In the genomic region with DNA sequence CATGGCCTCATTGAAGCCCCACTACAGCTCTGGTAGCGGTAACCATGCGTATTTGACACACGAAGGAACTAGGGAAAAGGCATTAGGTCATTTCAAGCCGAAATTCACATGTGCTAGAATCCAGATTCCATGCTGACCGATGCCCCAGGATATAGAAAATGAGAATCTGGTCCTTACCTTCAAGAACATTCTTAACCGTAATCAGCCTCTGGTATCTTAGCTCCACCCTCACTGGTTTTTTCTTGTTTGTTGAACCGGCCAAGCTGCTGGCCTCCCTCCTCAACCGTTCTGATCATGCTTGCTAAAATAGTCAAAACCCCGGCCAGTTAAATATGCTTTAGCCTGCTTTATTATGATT, we compare ENCODE assay signal across 8 cellular contexts. TPM values are rescaled to one million over a fixed set of nuclear protein-coding genes. Genes with fewer than 3 reads are reported as not detected.
DNase-seq lines count a peak whose midpoint lies in the region; ATAC-seq and TF ChIP-seq lines count a peak whose summit lies in the region.

No MANE protein-coding gene starts in this region.

- H3K27me3 ChIP-seq in GM06990 (replicated peaks; ENCODE audit: control insufficient read depth, insufficient read depth, low read length) (no peaks in the 10 kb centered on the region), iPS-15b (ENCODE audit: control insufficient read depth, insufficient read depth, low read length) (no peaks in the 10 kb centered on the region), stomach (no peaks in the 10 kb centered on the region)

- H3K9me3 Mint-ChIP-seq in activated CD8-positive, alpha-beta T cell treated with anti-CD3 and anti-CD28 coated beads for 36 hours: no peaks in the 10 kb centered on the region

- peak; percentile 30 for ATAC-seq in HG02973 (IDR thresholded peaks at IDR 0.05; ENCODE audit: unreplicated experiment)
- no peak for ATAC-seq in activated CD8-positive, alpha-beta T cell treated with anti-CD3 and anti-CD28 coated beads for 36 hours
- no peak for ATAC-seq in GM19467 (IDR thresholded peaks at IDR 0.05; ENCODE audit: unreplicated experiment)

- peak overlapping the region; percentile 85 for H3K27ac Mint-ChIP-seq in activated CD8-positive, alpha-beta T cell treated with anti-CD3 and anti-CD28 coated beads for 36 hours

- H3K9me3 ChIP-seq in iPS-15b (ENCODE audit: control insufficient read depth, insufficient read depth, low read length) (no peaks in the 10 kb centered on the region), stomach (no peaks in the 10 kb centered on the region)

- no peaks in the 10 kb centered on the region for H3K36me3 ChIP-seq in GM06990 (ENCODE audit: control insufficient read depth, insufficient read depth, low read length)
- H3K36me3 ChIP-seq in iPS-15b (ENCODE audit: control insufficient read depth, insufficient read depth, low read length): no peaks in the 10 kb centered on the region
- H3K36me3 ChIP-seq in stomach: no peaks in the 10 kb centered on the region

- 2 to 46% (median 10%) methylated on average over 9 of the region's 9 CpGs for WGBS in stomach, 5 donors

- peak overlapping the region; percentile 82 to 97 (median 87) for H3K27ac ChIP-seq in stomach

- H3K9ac ChIP-seq in iPS-15b (ENCODE audit: low read depth, low read length): no peak overlapping the region

- peaks cover 18% of the 10 kb centered on the region for H3K4me1 Mint-ChIP-seq in activated CD8-positive, alpha-beta T cell treated with anti-CD3 and anti-CD28 coated beads for 36 hours (ENCODE audit: low read depth)

- H3K27me3 Mint-ChIP-seq in activated CD8-positive, alpha-beta T cell treated with anti-CD3 and anti-CD28 coated beads for 36 hours: no peaks in the 10 kb centered on the region

- H3K4me1 ChIP-seq in iPS-15b (ENCODE audit: control insufficient read depth, insufficient read depth, low read length): no peaks in the 10 kb centered on the region
- H3K4me1 ChIP-seq in stomach: peaks cover 0 to 11% (median 0%) of the 10 kb centered on the region in 4 donors

- peak overlapping the region; percentile 88 for H3K4me3 Mint-ChIP-seq in activated CD8-positive, alpha-beta T cell treated with anti-CD3 and anti-CD28 coated beads for 36 hours

- CTCF ChIA-PET in activated CD8-positive, alpha-beta T cell treated with anti-CD3 and anti-CD28 coated beads for 36 hours (lab: Charles Lee): no interaction called here

- intact Hi-C loops in activated CD8-positive, alpha-beta T cell treated with anti-CD3 and anti-CD28 coated beads for 36 hours (cut with micrococcal nuclease): no loop called here
- intact Hi-C loops in stomach (cut with DNase I; ENCODE audit: low total_unique reads): no loop called here

- POLR2A ChIA-PET in activated CD8-positive, alpha-beta T cell treated with anti-CD3 and anti-CD28 coated beads for 36 hours (lab: Charles Lee): interaction anchor here (0.7 kb wide), 1 partner anchor 40 kb away, joined by 3 read pairs; no protein-coding TSS in a partner anchor

- no peak for TF ChIP-seq POLR2A in stomach (IDR thresholded peaks at IDR 0.05)

- TF ChIP-seq CTCF in GM06990 (IDR thresholded peaks at IDR 0.05; ENCODE audit: insufficient read depth, low read length, poor library complexity, severe bottlenecking) (no peak), stomach (IDR thresholded peaks at IDR 0.05) (no peak)
- no peak for TF ChIP-seq CTCF in activated CD8-positive, alpha-beta T cell treated with anti-CD3 and anti-CD28 coated beads for 36 hours (IDR thresholded peaks at IDR 0.05)

- DNase-seq in GM06990 (ENCODE audit: extremely low read depth, insufficient read length): no peak
- DNase-seq in activated CD8-positive, alpha-beta T cell treated with anti-CD3 and anti-CD28 coated beads for 36 hours: no peak
- no peak for DNase-seq in stomach
- no peak for DNase-seq in A172 (ENCODE audit: low spot score)
- no peak for DNase-seq in 8988T

- TF ChIP-seq EP300 in stomach (IDR thresholded peaks at IDR 0.05): no peak

- H3K36me3 Mint-ChIP-seq in activated CD8-positive, alpha-beta T cell treated with anti-CD3 and anti-CD28 coated beads for 36 hours (ENCODE audit: low read depth): peaks cover 8% of the 10 kb centered on the region

- H3K4me3 ChIP-seq in GM06990 (replicated peaks; ENCODE audit: low read depth, low read length) (peak overlapping the region; percentile 72), iPS-15b (ENCODE audit: low read depth, low read length) (peak overlapping the region; percentile 63), stomach (peak overlapping the region; percentile 61 to 75 (median 69))

RNA-seq across cellular contexts. Expression of a gene that starts 0.9 kb away (rescaled TPM):
- total RNA-seq in activated CD8-positive, alpha-beta T cell treated with anti-CD3 and anti-CD28 coated beads for 36 hours: 100 to 1,000 TPM; 118 to 120 TPM
- 10 to 100 TPM in 3 of 5 donors, 1 to 10 TPM in 1, under 1 TPM in 1; 0.87 to 81.1 (median 13.5) TPM for total RNA-seq in stomach
- 10 to 100 TPM; 34.5 to 79.4 (median 45.8) TPM for polyA plus RNA-seq in stomach
- total RNA-seq in A172 (2014; rRNA removed; shearing (Covaris generic)): 9.2 and 11.8 TPM in 2 replicates
